In the genomic region with DNA sequence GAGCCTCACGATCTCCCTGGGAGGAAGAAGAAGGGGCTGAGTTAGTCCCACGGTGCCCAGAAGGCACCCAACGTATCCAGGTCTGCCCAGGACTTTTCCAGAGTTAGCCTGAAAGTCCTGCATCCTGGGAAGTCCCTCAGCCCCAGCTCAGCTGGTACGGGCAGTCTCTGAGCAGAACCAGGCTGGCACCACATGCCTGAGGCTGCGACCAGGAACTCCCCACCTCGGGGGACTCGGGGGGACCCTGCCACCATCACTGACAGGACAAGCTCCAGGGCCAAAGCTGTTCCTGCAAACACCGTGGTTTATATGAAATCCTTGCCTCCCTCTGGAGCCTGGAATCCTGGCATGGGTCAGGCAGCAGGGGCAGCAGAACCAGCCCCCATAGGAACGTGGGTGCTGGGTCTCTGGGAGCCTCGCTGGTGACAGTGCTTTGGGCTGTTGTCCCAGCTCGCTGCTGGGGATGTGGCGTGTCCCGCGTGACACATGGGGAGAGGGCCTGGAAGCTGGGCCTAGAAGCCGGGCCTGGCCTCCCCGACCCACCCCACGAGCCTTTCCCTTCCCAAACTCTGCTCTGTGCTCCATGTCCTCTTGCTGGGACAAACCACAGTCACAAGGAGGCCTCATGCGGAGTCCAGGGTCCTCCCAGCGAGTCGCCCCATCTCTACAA, we compare ENCODE assay signal across 23 cellular contexts. TPM values are rescaled to one million over a fixed set of nuclear protein-coding genes. Genes with fewer than 3 reads are reported as not detected.
"Had no signal": no experiment of that assay in that cellular context is flagged by ENCODE, and none has a peak within 500 bp of the region (broad histone marks: within the 10 kb centered on the region; RNA-seq: fewer than 3 reads in every experiment).

No MANE protein-coding gene starts in this region.

- H3K4me3 ChIP-seq: SJSA1, SK-N-MC had no signal

- H3K27ac ChIP-seq: SJSA1, SK-N-MC had no signal

- H3K9me3 ChIP-seq: SJSA1 had no signal

- FAIRE-seq: RCC 7860 had no signal

- H3K36me3 ChIP-seq: SJSA1 had no signal

- H3K4me1 ChIP-seq: SJSA1 had no signal

- DNase-seq: KBM-7, MV-4-11, NCI-H1048, NCI-H1105 treated with DMSO at 0.1 percent for 48 hours, NCI-H1417 treated with DMSO at 0.1 percent for 48 hours, NCI-H146, NCI-H1694 treated with DMSO at 0.1 percent for 48 hours, NCI-H1930, NCI-H2081, NCI-H2171, NCI-H226, NCI-H446, NCI-H510A, NCI-H524 treated with DMSO at 0.1 percent for 48 hours, NCI-H69, NCI-H774, Right ventricle myocardium superior, RPMI8226, SIG-M5 had no signal

RNA-seq across cellular contexts. Expression of a gene that starts 55.5 kb away (rescaled TPM):
- total RNA-seq: LHCN-M2 had no signal
